12 cellular contexts compared by ENCODE assay signal in genomic region chr4:30839583-30840520, GRCh38.
A peak's percentile ranks its signal among the peaks of the same experiment; 100 is the strongest.
DNase-seq lines count a peak whose midpoint lies in the region; TF ChIP-seq lines count a peak whose summit lies in the region.
"Had no signal": no experiment of that assay in that cellular context is flagged by ENCODE, and none has a peak within 500 bp of the region (broad histone marks: within the 10 kb centered on the region; RNA-seq: fewer than 3 reads in every experiment).

No MANE protein-coding gene starts in this region.

- H3K9me3 ChIP-seq in fibroblast of lung (ENCODE audit: control insufficient read depth, insufficient read depth, low read depth, low read length) (no peaks in the 10 kb centered on the region), smooth muscle cell (replicated peaks; ENCODE audit: low read depth) (no peaks in the 10 kb centered on the region)

- H3K4me3 Mint-ChIP-seq in activated CD4-positive, alpha-beta memory T cell treated with anti-CD3 and anti-CD28 coated beads for 36 hours: no peak overlapping the region

- H3K27me3 Mint-ChIP-seq in activated CD4-positive, alpha-beta memory T cell treated with anti-CD3 and anti-CD28 coated beads for 36 hours: no peaks in the 10 kb centered on the region

- H3K27ac ChIP-seq in fibroblast of lung (ENCODE audit: insufficient read depth, low read length) (no peak overlapping the region), smooth muscle cell (ENCODE audit: low read depth) (peak overlapping the region; percentile 52)

- no peak overlapping the region for H3K27ac Mint-ChIP-seq in activated CD4-positive, alpha-beta memory T cell treated with anti-CD3 and anti-CD28 coated beads for 36 hours

- WGBS in smooth muscle cell (ENCODE audit: low lambda C conversion rate): 9% methylated on average over 6 of the region's 6 CpGs

- no peak overlapping the region for H3K9ac ChIP-seq in fibroblast of lung (ENCODE audit: insufficient read depth, low read length)
- no peak overlapping the region for H3K9ac ChIP-seq in smooth muscle cell (ENCODE audit: low read depth)

- H2AFZ ChIP-seq in fibroblast of lung (ENCODE audit: low read length): no peak overlapping the region
- no peak overlapping the region for H2AFZ ChIP-seq in smooth muscle cell (ENCODE audit: low read depth)

- H3K36me3 ChIP-seq in fibroblast of lung (ENCODE audit: control insufficient read depth, insufficient read depth, low read length) (no peaks in the 10 kb centered on the region), smooth muscle cell (ENCODE audit: low read depth) (no peaks in the 10 kb centered on the region)

- H3K4me3 ChIP-seq in fibroblast of lung (replicated peaks in 1 of 4; ENCODE audit: control extremely low read depth in 1 of 4, insufficient read depth in 1 of 4, low read depth in 3 of 4, low read length in 4 of 4) (no peak overlapping the region), smooth muscle cell (no peak overlapping the region)

- H3K27me3 ChIP-seq in fibroblast of lung (ENCODE audit: control insufficient read depth, insufficient read depth, low read length) (no peaks in the 10 kb centered on the region), smooth muscle cell (ENCODE audit: low read depth) (no peaks in the 10 kb centered on the region)

- H4K20me1 ChIP-seq in fibroblast of lung (ENCODE audit: control insufficient read depth, extremely low read depth, insufficient read depth, low read length) (no peaks in the 10 kb centered on the region), smooth muscle cell (ENCODE audit: low read depth) (peaks cover 9% of the 10 kb centered on the region)

- TF ChIP-seq CTCF in fibroblast of lung (conservative IDR thresholded peaks at IDR 0.05 in 1 of 2, IDR thresholded peaks at IDR 0.05 in 1 of 2; ENCODE audit: low read depth in 1 of 2, low read length in 2 of 2) (no peak), smooth muscle cell (IDR thresholded peaks at IDR 0.05; ENCODE audit: borderline replicate concordance, insufficient read depth, poor library complexity, severe bottlenecking) (no peak)

- CTCF ChIA-PET in activated CD4-positive, alpha-beta memory T cell treated with anti-CD3 and anti-CD28 coated beads for 36 hours (lab: Charles Lee): no interaction called here

- H3K4me1 Mint-ChIP-seq in activated CD4-positive, alpha-beta memory T cell treated with anti-CD3 and anti-CD28 coated beads for 36 hours (ENCODE audit: low read depth): no peaks in the 10 kb centered on the region

- POLR2A ChIA-PET in activated CD4-positive, alpha-beta memory T cell treated with anti-CD3 and anti-CD28 coated beads for 36 hours (lab: Charles Lee): no interaction called here

- H3K36me3 Mint-ChIP-seq in activated CD4-positive, alpha-beta memory T cell treated with anti-CD3 and anti-CD28 coated beads for 36 hours: no peaks in the 10 kb centered on the region

- DNase-seq in NCI-H526 (lab: John Stamatoyannopoulos, UW): peak; percentile 13 to 34
- no peak for DNase-seq in NCI-H526 treated with DMSO at 0.1 percent for 48 hours (lab: John Stamatoyannopoulos, UW)
- peak; percentile 3 for DNase-seq in RPMI7951 (ENCODE audit: low read depth)
- DNase-seq in fibroblast of lung (ENCODE audit: low read depth in 2 of 2): peak; percentile 79 to 98
- DNase-seq in smooth muscle cell (lab: John Stamatoyannopoulos, UW; ENCODE audit: unreplicated experiment): no peak
- DNase-seq in LoVo (ENCODE audit: low spot score): no peak
- DNase-seq in activated CD4-positive, alpha-beta memory T cell treated with anti-CD3 and anti-CD28 coated beads for 36 hours: no peak
- no peak for DNase-seq in activated CD4-positive, alpha-beta T cell treated with anti-CD3 and anti-CD28 coated beads for 48 hours
- DNase-seq: GDM1, NCI-H2171, small intestine, T-helper 1 cell had no signal

- intact Hi-C loops in activated CD4-positive, alpha-beta memory T cell treated with anti-CD3 and anti-CD28 coated beads for 36 hours (cut with micrococcal nuclease): no loop called here

- H3K4me2 ChIP-seq in fibroblast of lung (ENCODE audit: extremely low read depth, insufficient read depth, low read length): no peak overlapping the region
- H3K4me2 ChIP-seq in smooth muscle cell: peak overlapping the region; percentile 57

- no peaks in the 10 kb centered on the region for H3K79me2 ChIP-seq in fibroblast of lung (ENCODE audit: control insufficient read depth, insufficient read depth, low read length)
- no peaks in the 10 kb centered on the region for H3K79me2 ChIP-seq in smooth muscle cell (ENCODE audit: low read depth)

- no peaks in the 10 kb centered on the region for H3K9me3 Mint-ChIP-seq in activated CD4-positive, alpha-beta memory T cell treated with anti-CD3 and anti-CD28 coated beads for 36 hours

- no peaks in the 10 kb centered on the region for H3K4me1 ChIP-seq in fibroblast of lung (ENCODE audit: control insufficient read depth, extremely low read depth, insufficient read depth, low read length)
- peaks cover 50% of the 10 kb centered on the region for H3K4me1 ChIP-seq in smooth muscle cell (ENCODE audit: low read depth)

- peaks cover 28% of the 10 kb centered on the region for H3F3A ChIP-seq in smooth muscle cell (ENCODE audit: low read depth)

Comparison
In these comparisons a context has a peak if more than half of its experiments do, and no peak if none do; other contexts are left out.
1. DNase-seq: peak in NCI-H526 (2 of 2), RPMI7951 (single experiment) and fibroblast of lung (2 of 2); none in NCI-H526 treated with DMSO at 0.1 percent for 48 hours (single experiment), smooth muscle cell (single experiment), LoVo (single experiment), activated CD4-positive, alpha-beta memory T cell treated with anti-CD3 and anti-CD28 coated beads for 36 hours (single experiment) and activated CD4-positive, alpha-beta T cell treated with anti-CD3 and anti-CD28 coated beads for 48 hours (single experiment).